ENCODE assay signal across 30 cellular contexts in genomic region chr2:73256618-73256922, GRCh38. TPM values are rescaled to one million over a fixed set of nuclear protein-coding genes. Genes with fewer than 3 reads are reported as not detected.
DNase-seq lines count a peak whose midpoint lies in the region; ATAC-seq, FAIRE-seq and TF ChIP-seq lines count a peak whose summit lies in the region.
"Had no signal": no experiment of that assay in that cellular context is flagged by ENCODE, and none has a peak within 500 bp of the region (broad histone marks: within the 10 kb centered on the region; RNA-seq: fewer than 3 reads in every experiment).

No MANE protein-coding gene starts in this region.

- POLR2A ChIA-PET in GM12878 (lab: Charles Lee) = interaction anchor here (0.6 kb wide), 1 partner anchor 653 kb away, joined by 3 read pairs; no protein-coding TSS in a partner anchor

- H3K4me3 ChIP-seq in GM12878 = no peak overlapping the region
- H3K4me3 ChIP-seq: BLaER1, lung had no signal

- H3K4me1 Mint-ChIP-seq in stimulated activated naive CD8-positive, alpha-beta T cell treated with anti-CD3 and anti-CD28 coated beads, Interleukin-15, amount 100 ng/mL, for 72 hours = peaks cover 6% of the 10 kb centered on the region
- H3K4me1 Mint-ChIP-seq: activated naive CD8-positive, alpha-beta T cell treated with anti-CD3 and anti-CD28 coated beads, Interleukin-2, amount 50 U/mL, for 24 hours had no signal

- no peak for TF ChIP-seq EP300 in GM12878 (IDR thresholded peaks at IDR 0.05; ENCODE audit: borderline replicate concordance in 1 of 2, control insufficient read depth in 1 of 2, low read depth in 2 of 2, low read length in 2 of 2)

- no peak for DNase-seq in stimulated activated naive CD8-positive, alpha-beta T cell treated with anti-CD3 and anti-CD28 coated beads, Interleukin-15, amount 100 ng/mL, for 72 hours
- no peak for DNase-seq in stimulated activated naive CD8-positive, alpha-beta T cell treated with anti-CD3 and anti-CD28 coated beads, Interleukin-15, Interleukin-2, amounts not matched to agents 100 U/mL and 50 U/mL, for 24 hours
- no peak for DNase-seq in GM12878 (ENCODE audit: low read depth, low spot score)
- no peak for DNase-seq in urothelium cell line (ENCODE audit: low spot score)
- DNase-seq in GM03348 (ENCODE audit: low spot score) = no peak
- no peak for DNase-seq in HuH-7.5 (ENCODE audit: low spot score)
- DNase-seq: ACHN; activated CD4-positive, alpha-beta T cell treated with anti-CD3 and anti-CD28 coated beads, Interleukin-2, amount 50 U/mL, for 4 hours; activated effector memory CD4-positive, alpha-beta T cell treated with anti-CD3 and anti-CD28 coated beads, Interleukin-2, amount 50 U/mL, for 16 hours; activated naive CD8-positive, alpha-beta T cell treated with anti-CD3 and anti-CD28 coated beads, Interleukin-2, amount 50 U/mL, for 24 hours; Caco-2; DMS79; glutamatergic neuron; kidney glomerular epithelial cell; NCI-H1105; NCI-H2029 treated with DMSO at 0.1 percent for 48 hours; NCI-H345; NCI-H774; right cardiac atrium; stimulated activated CD4-positive, alpha-beta T cell treated with anti-CD3 and anti-CD28 coated beads, Interleukin-4, amount 100 ng/mL, for 1 hour; stimulated activated naive CD4-positive, alpha-beta T cell treated with Interleukin-2 at 50 U/mL for 16 hours; T1000 had no signal

- TF ChIP-seq POLR2A in GM12878 (IDR thresholded peaks at IDR 0.05; ENCODE audit: low read depth, low read length) = no peak

- 0% methylated on average over 1 of the region's 1 CpG for WGBS in GM12878 (ENCODE audit: insufficient coverage, insufficient replicate concordance, low lambda C conversion rate, missing lambda C conversion rate)

- H3K27me3 ChIP-seq in GM12878 (replicated peaks in 1 of 2; ENCODE audit: control insufficient read depth in 2 of 2, insufficient read depth in 2 of 2, low read length in 1 of 2) = no peaks in the 10 kb centered on the region
- H3K27me3 ChIP-seq: BLaER1 had no signal

- no peak for TF ChIP-seq CTCF in GM12878 (IDR thresholded peaks at IDR 0.05 in 2 of 3, conservative IDR thresholded peaks at IDR 0.05 in 1 of 3; ENCODE audit: control insufficient read depth in 2 of 3, extremely low read depth in 1 of 3, insufficient read depth in 1 of 3, low read depth in 3 of 3, low read length in 3 of 3)

- H3K4me2 ChIP-seq in GM12878 (ENCODE audit: control insufficient read depth, insufficient read depth) = no peak overlapping the region
- H3K4me2 ChIP-seq: BLaER1 had no signal

- RAD21 ChIA-PET in GM12878 (lab: Charles Lee; ENCODE audit: unreplicated experiment) = no interaction called here

- peak overlapping the region in 1 of 2 donors; percentile 35 for H3K27ac Mint-ChIP-seq in stimulated activated naive CD8-positive, alpha-beta T cell treated with anti-CD3 and anti-CD28 coated beads, Interleukin-15, amount 100 ng/mL, for 72 hours
- H3K27ac Mint-ChIP-seq: activated naive CD8-positive, alpha-beta T cell treated with anti-CD3 and anti-CD28 coated beads, Interleukin-2, amount 50 U/mL, for 24 hours; WTC11 had no signal

- H3K9ac ChIP-seq in GM12878 (ENCODE audit: control insufficient read depth, insufficient read depth, low read length) = no peak overlapping the region
- H3K9ac ChIP-seq: BLaER1, parathyroid adenoma had no signal

- FAIRE-seq in GM12878 (lab: Jason Lieb, UNC) (no peak), urothelium cell line (lab: Jason Lieb, UNC) (peak; percentile 76)

- H3K4me3 Mint-ChIP-seq in stimulated activated naive CD8-positive, alpha-beta T cell treated with anti-CD3 and anti-CD28 coated beads, Interleukin-15, amount 100 ng/mL, for 72 hours = no peak overlapping the region
- H3K4me3 Mint-ChIP-seq: activated naive CD8-positive, alpha-beta T cell treated with anti-CD3 and anti-CD28 coated beads, Interleukin-2, amount 50 U/mL, for 24 hours; WTC11 had no signal

- no peaks in the 10 kb centered on the region for H3K9me3 Mint-ChIP-seq in stimulated activated naive CD8-positive, alpha-beta T cell treated with anti-CD3 and anti-CD28 coated beads, Interleukin-15, amount 100 ng/mL, for 72 hours
- H3K9me3 Mint-ChIP-seq: activated naive CD8-positive, alpha-beta T cell treated with anti-CD3 and anti-CD28 coated beads, Interleukin-2, amount 50 U/mL, for 24 hours; WTC11 had no signal

- H3K4me1 ChIP-seq in GM12878 (ENCODE audit: control insufficient read depth, insufficient read depth, low read length) = no peaks in the 10 kb centered on the region
- H3K4me1 ChIP-seq: Caco-2, parathyroid adenoma had no signal

- H3K79me2 ChIP-seq in GM12878 (ENCODE audit: control insufficient read depth, insufficient read depth, low read length) = no peaks in the 10 kb centered on the region
- H3K79me2 ChIP-seq: parathyroid adenoma had no signal

- intact Hi-C loops in GM12878 (cut with micrococcal nuclease; ENCODE audit: unreplicated experiment) = loop anchor here (2.0 kb wide), 1 partner anchor 34 kb away; no protein-coding TSS in a partner anchor

- H3K36me3 ChIP-seq in GM12878 (ENCODE audit: control insufficient read depth in 2 of 2, insufficient read depth in 2 of 2, low read length in 1 of 2) = peaks cover 18 to 28% of the 10 kb centered on the region in 2 experiments

- no TSS peak for BruUV-seq in GM12878 (replicated peaks; lab: Mats Ljungman, UMichigan)

- ATAC-seq in stimulated activated naive CD8-positive, alpha-beta T cell treated with anti-CD3 and anti-CD28 coated beads, Interleukin-15, amount 100 ng/mL, for 72 hours = peak; percentile 18
- no peak for ATAC-seq in stimulated activated naive CD8-positive, alpha-beta T cell treated with anti-CD3 and anti-CD28 coated beads, Interleukin-15, Interleukin-2, amounts not matched to agents 100 U/mL and 50 U/mL, for 24 hours
- ATAC-seq in GM12878 = no peak; the same call in 2 of the 3 replicates
- ATAC-seq: activated naive CD8-positive, alpha-beta T cell treated with anti-CD3 and anti-CD28 coated beads, Interleukin-2, amount 50 U/mL, for 24 hours; right cardiac atrium; WTC11 had no signal

- CTCF ChIA-PET in GM12878 (lab: Yijun Ruan, JAX) = no interaction called here

- H2AFZ ChIP-seq in GM12878 (ENCODE audit: control insufficient read depth, low read depth, low read length) = no peak overlapping the region
- H2AFZ ChIP-seq: parathyroid adenoma had no signal

- in situ Hi-C loops in GM12878 (cut with MboI) = no loop called here

- TF ChIP-seq RAD21 in GM12878 (IDR thresholded peaks at IDR 0.05; ENCODE audit: insufficient read depth, low read depth, low read length) = no peak

- no peak overlapping the region for H3K27ac ChIP-seq in GM12878 (ENCODE audit: control insufficient read depth, insufficient read depth)
- H3K27ac ChIP-seq: BLaER1, epithelial cell of prostate, parathyroid adenoma had no signal

- H3K27me3 Mint-ChIP-seq in stimulated activated naive CD8-positive, alpha-beta T cell treated with anti-CD3 and anti-CD28 coated beads, Interleukin-15, amount 100 ng/mL, for 72 hours = no peaks in the 10 kb centered on the region
- H3K27me3 Mint-ChIP-seq: activated naive CD8-positive, alpha-beta T cell treated with anti-CD3 and anti-CD28 coated beads, Interleukin-2, amount 50 U/mL, for 24 hours had no signal

- H4K20me1 ChIP-seq in GM12878 (ENCODE audit: control insufficient read depth, insufficient read depth) = no peaks in the 10 kb centered on the region

- SMC1A ChIA-PET in GM12878 (lab: Charles Lee; ENCODE audit: uncharacterized antibody, unreplicated experiment) = no interaction called here

- H3K9me3 ChIP-seq in GM12878 (replicated peaks; ENCODE audit: control insufficient read depth, insufficient read depth, low read length) = no peaks in the 10 kb centered on the region
- H3K9me3 ChIP-seq: BLaER1, Caco-2 had no signal

RNA-seq across cellular contexts. Expression of gene CCT7, which starts 22.5 kb away (rescaled TPM):
- 85.4 and 96.2 TPM in 2 replicates for total RNA-seq in GM12878 (2013; cell fraction: nucleolus; rRNA removed)
- 468 and 475 TPM in 2 replicates for total RNA-seq in GM12878 (2014; rRNA removed)
- 472 and 478 TPM in 2 replicates for total RNA-seq in GM12878 (2014; rRNA removed; fragmentation: Illumina TruSeq; extraction: Trizol)
- 474 and 494 TPM in 2 replicates for total RNA-seq in GM12878 (2021)
- 269 TPM for polyA plus RNA-seq in GM12878 (2011; ENCODE audit: low read depth)
- polyA plus RNA-seq in GM12878 (2011; rRNA removed) = 498 and 571 TPM in 2 replicates
- 415 and 490 TPM in 2 replicates for polyA plus RNA-seq in GM12878 (2011; cell fraction: cytosol; rRNA removed)
- 162 and 206 TPM in 2 replicates for polyA plus RNA-seq in GM12878 (2011; cell fraction: nucleus; rRNA removed)
- 217 and 463 TPM in 2 replicates for polyA plus RNA-seq in GM12878 (2012)
- polyA plus RNA-seq in GM12878 (2014; fragmentation: Illumina TruSeq; extraction: Trizol) = 574 and 674 TPM in 2 replicates
- 100 to 1,000 TPM; 206 to 377 TPM for polyA plus RNA-seq in GM12878 (2014; fragmentation: Nextera tagmentation; extraction: Ambion mirVana)
- polyA plus RNA-seq in GM12878 (2014; rRNA removed) = 530 and 598 TPM in 2 replicates
- polyA plus RNA-seq in GM12878 (2016; fragmentation: Nextera tagmentation; extraction: Ambion mirVana) = 100 to 1,000 TPM; 455 to 510 TPM
- 387 and 498 TPM in 2 replicates for polyA minus RNA-seq in GM12878 (2011; rRNA and poly(A)+ RNA removed)
- 110 and 130 TPM in 2 replicates for polyA minus RNA-seq in GM12878 (2011; cell fraction: cytosol; rRNA and poly(A)+ RNA removed)
- 69.8 and 106 TPM in 2 replicates for polyA minus RNA-seq in GM12878 (2011; cell fraction: nucleus; rRNA and poly(A)+ RNA removed)

RNA-seq across cellular contexts. Expression of gene PRADC1, which starts 23.5 kb away (rescaled TPM):
- total RNA-seq in GM12878 (2013; cell fraction: nucleolus; rRNA removed) = 1.1 and 2.2 TPM in 2 replicates
- total RNA-seq in GM12878 (2014; rRNA removed) = 16.9 and 18.6 TPM in 2 replicates
- 11.7 and 12.4 TPM in 2 replicates for total RNA-seq in GM12878 (2014; rRNA removed; fragmentation: Illumina TruSeq; extraction: Trizol)
- 13.4 and 15.7 TPM in 2 replicates for total RNA-seq in GM12878 (2021)
- 4.2 TPM for polyA plus RNA-seq in GM12878 (2011; ENCODE audit: low read depth)
- polyA plus RNA-seq in GM12878 (2011; rRNA removed) = 5.1 and 8.9 TPM in 2 replicates
- polyA plus RNA-seq in GM12878 (2011; cell fraction: cytosol; rRNA removed) = 13.5 and 18.2 TPM in 2 replicates
- polyA plus RNA-seq in GM12878 (2011; cell fraction: nucleus; rRNA removed) = 7.2 and 7.9 TPM in 2 replicates
- 6.9 and 7.9 TPM in 2 replicates for polyA plus RNA-seq in GM12878 (2012)
- 6.2 and 12.6 TPM in 2 replicates for polyA plus RNA-seq in GM12878 (2014; fragmentation: Illumina TruSeq; extraction: Trizol)
- 1 to 10 TPM; 3.7 to 8.1 TPM for polyA plus RNA-seq in GM12878 (2014; fragmentation: Nextera tagmentation; extraction: Ambion mirVana)
- polyA plus RNA-seq in GM12878 (2014; rRNA removed) = 14.9 and 16.1 TPM in 2 replicates
- 10 to 100 TPM; 31.5 to 39.0 TPM for polyA plus RNA-seq in GM12878 (2016; fragmentation: Nextera tagmentation; extraction: Ambion mirVana)
- polyA minus RNA-seq in GM12878 (2011; rRNA and poly(A)+ RNA removed) = 5.1 and 11.0 TPM in 2 replicates
- 1.9 and 4.0 TPM in 2 replicates for polyA minus RNA-seq in GM12878 (2011; cell fraction: cytosol; rRNA and poly(A)+ RNA removed)
- 1.6 and 4.6 TPM in 2 replicates for polyA minus RNA-seq in GM12878 (2011; cell fraction: nucleus; rRNA and poly(A)+ RNA removed)

RNA-seq across cellular contexts. Expression of gene FBXO41, which starts 27.7 kb away (rescaled TPM):
- total RNA-seq in GM12878 (2013; cell fraction: nucleolus; rRNA removed) = 29.6 and 30.1 TPM in 2 replicates
- 11.7 and 14.7 TPM in 2 replicates for total RNA-seq in GM12878 (2014; rRNA removed)
- 7.4 and 7.9 TPM in 2 replicates for total RNA-seq in GM12878 (2014; rRNA removed; fragmentation: Illumina TruSeq; extraction: Trizol)
- total RNA-seq in GM12878 (2021) = 37.0 and 38.9 TPM in 2 replicates
- 11.1 TPM for polyA plus RNA-seq in GM12878 (2011; ENCODE audit: low read depth)
- 14.5 and 18.9 TPM in 2 replicates for polyA plus RNA-seq in GM12878 (2011; rRNA removed)
- polyA plus RNA-seq in GM12878 (2011; cell fraction: cytosol; rRNA removed) = 22.8 and 28.9 TPM in 2 replicates
- polyA plus RNA-seq in GM12878 (2011; cell fraction: nucleus; rRNA removed) = 122 and 135 TPM in 2 replicates
- 20.1 and 22.7 TPM in 2 replicates for polyA plus RNA-seq in GM12878 (2012)
- polyA plus RNA-seq in GM12878 (2014; fragmentation: Illumina TruSeq; extraction: Trizol) = 11.7 and 17.4 TPM in 2 replicates
- 1 to 10 TPM; 1.9 to 2.0 TPM for polyA plus RNA-seq in GM12878 (2014; fragmentation: Nextera tagmentation; extraction: Ambion mirVana)
- polyA plus RNA-seq in GM12878 (2014; rRNA removed) = 29.9 and 32.7 TPM in 2 replicates
- 1 to 10 TPM; 2.8 to 4.1 TPM for polyA plus RNA-seq in GM12878 (2016; fragmentation: Nextera tagmentation; extraction: Ambion mirVana)
- 16.0 and 25.1 TPM in 2 replicates for polyA minus RNA-seq in GM12878 (2011; rRNA and poly(A)+ RNA removed)
- 9.6 and 9.8 TPM in 2 replicates for polyA minus RNA-seq in GM12878 (2011; cell fraction: cytosol; rRNA and poly(A)+ RNA removed)
- polyA minus RNA-seq in GM12878 (2011; cell fraction: nucleus; rRNA and poly(A)+ RNA removed) = 19.1 and 28.5 TPM in 2 replicates

RNA-seq across cellular contexts. Expression of gene EGR4, which starts 36.8 kb away (rescaled TPM):
- total RNA-seq in GM12878 (2013; cell fraction: nucleolus; rRNA removed) = 0.15 TPM in 1 of 2 replicates, not detected in the other
- not detected in 2 replicates for total RNA-seq in GM12878 (2014; rRNA removed)
- not detected in 2 replicates for total RNA-seq in GM12878 (2014; rRNA removed; fragmentation: Illumina TruSeq; extraction: Trizol)
- 0.16 TPM in 1 of 2 replicates, not detected in the other for total RNA-seq in GM12878 (2021)
- not detected for polyA plus RNA-seq in GM12878 (2011; ENCODE audit: low read depth)
- polyA plus RNA-seq in GM12878 (2011; rRNA removed) = not detected in 2 replicates
- polyA plus RNA-seq in GM12878 (2011; cell fraction: cytosol; rRNA removed) = not detected in 2 replicates
- polyA plus RNA-seq in GM12878 (2011; cell fraction: nucleus; rRNA removed) = 0.09 and 0.22 TPM in 2 replicates
- polyA plus RNA-seq in GM12878 (2012) = not detected in 2 replicates
- polyA plus RNA-seq in GM12878 (2014; fragmentation: Illumina TruSeq; extraction: Trizol) = not detected in 2 replicates
- polyA plus RNA-seq in GM12878 (2014; fragmentation: Nextera tagmentation; extraction: Ambion mirVana) = not detected
- polyA plus RNA-seq in GM12878 (2014; rRNA removed) = not detected in 2 replicates
- polyA plus RNA-seq in GM12878 (2016; fragmentation: Nextera tagmentation; extraction: Ambion mirVana) = under 1 TPM in 1 of 2 experiments, not detected in 1; 0.07 TPM
- polyA minus RNA-seq in GM12878 (2011; rRNA and poly(A)+ RNA removed) = not detected in 2 replicates
- not detected in 2 replicates for polyA minus RNA-seq in GM12878 (2011; cell fraction: cytosol; rRNA and poly(A)+ RNA removed)
- 0.12 TPM in 1 of 2 replicates, not detected in the other for polyA minus RNA-seq in GM12878 (2011; cell fraction: nucleus; rRNA and poly(A)+ RNA removed)
- total RNA-seq: Caco-2, H4, lung, mucosa of gallbladder, right cardiac atrium had no signal
- polyA plus RNA-seq: neural cell had no signal

RNA-seq across cellular contexts. Expression of gene SMYD5, which starts 42.5 kb away (rescaled TPM):
- 24.2 and 30.9 TPM in 2 replicates for total RNA-seq in GM12878 (2013; cell fraction: nucleolus; rRNA removed)
- total RNA-seq in GM12878 (2014; rRNA removed) = 31.4 and 31.5 TPM in 2 replicates
- 21.1 and 21.2 TPM in 2 replicates for total RNA-seq in GM12878 (2014; rRNA removed; fragmentation: Illumina TruSeq; extraction: Trizol)
- total RNA-seq in GM12878 (2021) = 30.8 and 34.4 TPM in 2 replicates
- 29.1 TPM for polyA plus RNA-seq in GM12878 (2011; ENCODE audit: low read depth)
- 23.1 and 34.7 TPM in 2 replicates for polyA plus RNA-seq in GM12878 (2011; rRNA removed)
- 41.4 and 42.7 TPM in 2 replicates for polyA plus RNA-seq in GM12878 (2011; cell fraction: cytosol; rRNA removed)
- polyA plus RNA-seq in GM12878 (2011; cell fraction: nucleus; rRNA removed) = 50.6 and 54.2 TPM in 2 replicates
- polyA plus RNA-seq in GM12878 (2012) = 22.2 and 22.4 TPM in 2 replicates
- 29.9 and 35.3 TPM in 2 replicates for polyA plus RNA-seq in GM12878 (2014; fragmentation: Illumina TruSeq; extraction: Trizol)
- polyA plus RNA-seq in GM12878 (2014; fragmentation: Nextera tagmentation; extraction: Ambion mirVana) = 1 to 10 TPM; 6.1 to 6.6 TPM
- 33.8 and 34.1 TPM in 2 replicates for polyA plus RNA-seq in GM12878 (2014; rRNA removed)
- 10 to 100 TPM; 18.4 to 18.8 TPM for polyA plus RNA-seq in GM12878 (2016; fragmentation: Nextera tagmentation; extraction: Ambion mirVana)
- 32.3 and 46.1 TPM in 2 replicates for polyA minus RNA-seq in GM12878 (2011; rRNA and poly(A)+ RNA removed)
- 12.1 and 13.8 TPM in 2 replicates for polyA minus RNA-seq in GM12878 (2011; cell fraction: cytosol; rRNA and poly(A)+ RNA removed)
- polyA minus RNA-seq in GM12878 (2011; cell fraction: nucleus; rRNA and poly(A)+ RNA removed) = 11.2 and 26.5 TPM in 2 replicates
